In genomic region chr14:72855913-72856312, GRCh38 we compare ENCODE assay signal across 14 cellular contexts. TPM values are rescaled to one million over a fixed set of nuclear protein-coding genes. Genes with fewer than 3 reads are reported as not detected.
DNase-seq lines count a peak whose midpoint lies in the region; ATAC-seq and TF ChIP-seq lines count a peak whose summit lies in the region.
"Had no signal": no experiment of that assay in that cellular context is flagged by ENCODE, and none has a peak within 500 bp of the region (broad histone marks: within the 10 kb centered on the region; RNA-seq: fewer than 3 reads in every experiment).

No MANE protein-coding gene starts in this region.

- BruUV-seq in Caco-2 (replicated peaks; lab: Mats Ljungman, UMichigan), result no TSS peak

- H3K27me3 ChIP-seq in BJ (ENCODE audit: control insufficient read depth, insufficient read depth, low read length), result no peaks in the 10 kb centered on the region
- no peaks in the 10 kb centered on the region for H3K27me3 ChIP-seq in Loucy (ENCODE audit: insufficient read depth, low read length, poor library complexity, severe bottlenecking)
- no peaks in the 10 kb centered on the region for H3K27me3 ChIP-seq in mucosa of rectum (ENCODE audit: control insufficient read depth in 2 of 2, insufficient read depth in 2 of 2, low read length in 2 of 2)
- H3K27me3 ChIP-seq in Caco-2 (replicated peaks; ENCODE audit: control insufficient read depth, insufficient read depth, low read length), result no peaks in the 10 kb centered on the region

- H3K9ac ChIP-seq in Loucy (ENCODE audit: low read depth, low read length, poor library complexity, severe bottlenecking) (peak overlapping the region; percentile 43), mucosa of rectum (ENCODE audit: low read depth in 1 of 2, low read length in 2 of 2) (no peak overlapping the region)

- no peaks in the 10 kb centered on the region for H3K36me3 ChIP-seq in BJ (ENCODE audit: control insufficient read depth, insufficient read depth, low read length)
- peaks cover 15% of the 10 kb centered on the region; the same call in 1 of the 2 replicates for H3K36me3 ChIP-seq in Loucy (ENCODE audit: insufficient read depth, low read length)
- no peaks in the 10 kb centered on the region for H3K36me3 ChIP-seq in mucosa of rectum (ENCODE audit: control insufficient read depth in 2 of 2, insufficient read depth in 2 of 2, low read length in 2 of 2)
- no peaks in the 10 kb centered on the region for H3K36me3 ChIP-seq in Caco-2 (ENCODE audit: control insufficient read depth, insufficient read depth, low read length)

- H3K4me2 ChIP-seq in Loucy (ENCODE audit: low read depth, low read length, poor library complexity, severe bottlenecking), result peak overlapping the region; percentile 73

- H3K4me3 Mint-ChIP-seq in Caco-2 (ENCODE audit: unreplicated experiment), result no peak overlapping the region
- H3K4me3 Mint-ChIP-seq: activated CD4-positive, alpha-beta T cell treated with anti-CD3 and anti-CD28 coated beads, Interleukin-2, amount 10 ng/mL, durations not matched to agents 7 days and 5 days; activated T-helper 17 cell treated with anti-CD3 and anti-CD28 coated beads, Interleukin-2, amount 50 U/mL, for 72 hours; CD14-positive monocyte had no signal

- intact Hi-C loops in Caco-2 (cut with micrococcal nuclease; ENCODE audit: unreplicated experiment), result no loop called here

- no peaks in the 10 kb centered on the region for H3K36me3 Mint-ChIP-seq in Caco-2 (ENCODE audit: insufficient read depth, unreplicated experiment)
- H3K36me3 Mint-ChIP-seq: CD14-positive monocyte had no signal

- H3K4me1 ChIP-seq in Loucy (ENCODE audit: insufficient read depth, low read length, poor library complexity, severe bottlenecking) (peaks cover 80% of the 10 kb centered on the region), mucosa of rectum (ENCODE audit: control insufficient read depth in 2 of 2, insufficient read depth in 2 of 2, low read length in 2 of 2) (peaks cover 13 to 31% of the 10 kb centered on the region in 2 donors), Caco-2 (peaks cover 4% of the 10 kb centered on the region; the same call in 1 of the 2 replicates)

- H2AFZ ChIP-seq in Loucy (ENCODE audit: low read length), result no peak overlapping the region

- H3K9me3 Mint-ChIP-seq in Caco-2 (ENCODE audit: unreplicated experiment), result no peaks in the 10 kb centered on the region
- H3K9me3 Mint-ChIP-seq: activated CD4-positive, alpha-beta T cell treated with anti-CD3 and anti-CD28 coated beads, Interleukin-2, amount 10 ng/mL, durations not matched to agents 7 days and 5 days; activated T-helper 17 cell treated with anti-CD3 and anti-CD28 coated beads, Interleukin-2, amount 50 U/mL, for 72 hours; CD14-positive monocyte had no signal

- peaks cover 46% of the 10 kb centered on the region for H4K20me1 ChIP-seq in Loucy (ENCODE audit: insufficient read depth, low read length, poor library complexity, severe bottlenecking)

- H3K4me3 ChIP-seq in BJ (ENCODE audit: low read depth, low read length), result no peak overlapping the region
- H3K4me3 ChIP-seq in Loucy (ENCODE audit: low read length, poor library complexity, severe bottlenecking), result peak overlapping the region; percentile 9
- no peak overlapping the region for H3K4me3 ChIP-seq in epithelial cell of esophagus (ENCODE audit: low read length)
- H3K4me3 ChIP-seq in mucosa of rectum (ENCODE audit: low read length in 2 of 2), result peak overlapping the region in 1 of 2 donors; percentile 11
- H3K4me3 ChIP-seq in Caco-2 (ENCODE audit: low read depth, low read length), result no peak overlapping the region

- peaks cover 4% of the 10 kb centered on the region for H3K27me3 Mint-ChIP-seq in Caco-2 (ENCODE audit: insufficient read depth, unreplicated experiment)
- H3K27me3 Mint-ChIP-seq: activated T-helper 17 cell treated with anti-CD3 and anti-CD28 coated beads, Interleukin-2, amount 50 U/mL, for 72 hours had no signal

- H3K27ac Mint-ChIP-seq in Caco-2 (ENCODE audit: unreplicated experiment), result no peak overlapping the region
- H3K27ac Mint-ChIP-seq: activated CD4-positive, alpha-beta T cell treated with anti-CD3 and anti-CD28 coated beads, Interleukin-2, amount 10 ng/mL, durations not matched to agents 7 days and 5 days; activated T-helper 17 cell treated with anti-CD3 and anti-CD28 coated beads, Interleukin-2, amount 50 U/mL, for 72 hours; CD14-positive monocyte had no signal

- no peak for ATAC-seq in HG03108 (IDR thresholded peaks at IDR 0.05; ENCODE audit: unreplicated experiment)
- ATAC-seq: activated T-helper 17 cell treated with anti-CD3 and anti-CD28 coated beads, Interleukin-2, amount 50 U/mL, for 72 hours had no signal

- peaks cover under 1% of the 10 kb centered on the region for H3K4me1 Mint-ChIP-seq in Caco-2 (ENCODE audit: low read depth, unreplicated experiment)
- H3K4me1 Mint-ChIP-seq: activated T-helper 17 cell treated with anti-CD3 and anti-CD28 coated beads, Interleukin-2, amount 50 U/mL, for 72 hours had no signal

- H3K9me3 ChIP-seq in Loucy (ENCODE audit: insufficient read depth, low read depth, low read length) (no peaks in the 10 kb centered on the region), mucosa of rectum (ENCODE audit: control insufficient read depth in 2 of 2, low read length in 2 of 2) (no peaks in the 10 kb centered on the region), Caco-2 (no peaks in the 10 kb centered on the region)

- peaks cover 100% of the 10 kb centered on the region for H3K79me2 ChIP-seq in Loucy (ENCODE audit: insufficient read depth, low read length)

- CTCF ChIA-PET in BJ (lab: Yijun Ruan, JAX), result interaction anchor here (1.0 kb wide), 1 partner anchor 340 kb away, joined by 3 read pairs; no protein-coding TSS in a partner anchor
- CTCF ChIA-PET in Caco-2 (lab: Charles Lee), result no interaction called here

- DNase-seq in BJ (ENCODE audit: low read depth), result peak; percentile 31
- peak; percentile 58 for DNase-seq in epithelial cell of esophagus (ENCODE audit: low read depth)
- no peak for DNase-seq in NCI-H2107 (lab: John Stamatoyannopoulos, UW)
- no peak for DNase-seq in Caco-2
- DNase-seq in NCI-H1105 treated with DMSO at 0.1 percent for 48 hours (lab: John Stamatoyannopoulos, UW), result no peak
- DNase-seq: activated CD4-positive, alpha-beta T cell treated with anti-CD3 and anti-CD28 coated beads, Interleukin-2, amount 10 ng/mL, durations not matched to agents 7 days and 5 days; foreskin melanocyte; GOT3; NCI-H69 had no signal

- no peak for TF ChIP-seq CTCF in BJ (IDR thresholded peaks at IDR 0.05; ENCODE audit: insufficient read depth, low read depth, low read length)
- no peak for TF ChIP-seq CTCF in Loucy (conservative IDR thresholded peaks at IDR 0.05; ENCODE audit: low read length)
- no peak for TF ChIP-seq CTCF in epithelial cell of esophagus (IDR thresholded peaks at IDR 0.05; ENCODE audit: insufficient read depth, low read depth, low read length, missing control alignments)
- TF ChIP-seq CTCF in Caco-2 (IDR thresholded peaks at IDR 0.05; ENCODE audit: insufficient read depth in 1 of 2, low read depth in 1 of 2, low read length in 1 of 2, severe bottlenecking in 1 of 2, unreplicated experiment in 1 of 2), result no peak

- H3F3A ChIP-seq in Loucy (ENCODE audit: low read depth), result 0 out of 2 replicates have a peak, but pooled peaks cover 4% of the 10 kb centered on the region

- H3K27ac ChIP-seq in mucosa of rectum (ENCODE audit: low read depth in 2 of 2, low read length in 2 of 2), result peak overlapping the region; percentile 28 to 57

- POLR2A ChIA-PET in BJ (lab: Charles Lee), result no interaction called here
- POLR2A ChIA-PET in Caco-2 (lab: Charles Lee), result no interaction called here

- no peaks in the 10 kb centered on the region for H3K9me2 ChIP-seq in Loucy (replicated peaks; ENCODE audit: low read depth, low read length)

RNA-seq across cellular contexts. Expression of gene DPF3, which starts 38.0 kb away (rescaled TPM):
- polyA plus RNA-seq in BJ (2011; rRNA removed), result 3.6 and 4.3 TPM in 2 replicates
- polyA minus RNA-seq in BJ (2011; rRNA and poly(A)+ RNA removed), result 5.7 and 8.7 TPM in 2 replicates
- not detected in 2 replicates for total RNA-seq in Caco-2 (2022)

Comparison
In these comparisons a context has a peak if more than half of its experiments do, and no peak if none do; other contexts are left out.
1. DNase-seq: peak in BJ (single experiment) and epithelial cell of esophagus (single experiment); none in NCI-H2107 (single experiment), Caco-2 (0 of 2) and NCI-H1105 treated with DMSO at 0.1 percent for 48 hours (single experiment).